ENCODE assay signal across 1 cellular context in genomic region chr10:24215193-24215592, GRCh38.
TF ChIP-seq lines count a peak whose summit lies in the region.

No MANE protein-coding gene starts in this region.

TF ChIP-seq in HepG2, 621 proteins besides CTCF, POLR2A, EP300 and RAD21:
- TF ChIP-seq MZF1 (CRISPR knock-in tag; IDR thresholded peaks at IDR 0.05; ENCODE audit: borderline replicate concordance) (no peak), JUND (CRISPR knock-in tag; IDR thresholded peaks at IDR 0.05) (no peak), FLYWCH1 (CRISPR knock-in tag; IDR thresholded peaks at IDR 0.05) (no peak), NFYC (CRISPR knock-in tag; IDR thresholded peaks at IDR 0.05) (no peak)
- TF ChIP-seq, protein P1, sequence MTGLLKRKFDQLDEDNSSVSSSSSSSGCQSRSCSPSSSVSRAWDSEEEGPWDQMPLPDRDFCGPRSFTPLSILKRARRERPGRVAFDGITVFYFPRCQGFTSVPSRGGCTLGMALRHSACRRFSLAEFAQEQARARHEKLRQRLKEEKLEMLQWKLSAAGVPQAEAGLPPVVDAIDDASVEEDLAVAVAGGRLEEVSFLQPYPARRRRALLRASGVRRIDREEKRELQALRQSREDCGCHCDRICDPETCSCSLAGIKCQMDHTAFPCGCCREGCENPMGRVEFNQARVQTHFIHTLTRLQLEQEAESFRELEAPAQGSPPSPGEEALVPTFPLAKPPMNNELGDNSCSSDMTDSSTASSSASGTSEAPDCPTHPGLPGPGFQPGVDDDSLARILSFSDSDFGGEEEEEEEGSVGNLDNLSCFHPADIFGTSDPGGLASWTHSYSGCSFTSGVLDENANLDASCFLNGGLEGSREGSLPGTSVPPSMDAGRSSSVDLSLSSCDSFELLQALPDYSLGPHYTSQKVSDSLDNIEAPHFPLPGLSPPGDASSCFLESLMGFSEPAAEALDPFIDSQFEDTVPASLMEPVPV (CRISPR knock-in tag; IDR thresholded peaks at IDR 0.05) = no peak
